In the genomic region with DNA sequence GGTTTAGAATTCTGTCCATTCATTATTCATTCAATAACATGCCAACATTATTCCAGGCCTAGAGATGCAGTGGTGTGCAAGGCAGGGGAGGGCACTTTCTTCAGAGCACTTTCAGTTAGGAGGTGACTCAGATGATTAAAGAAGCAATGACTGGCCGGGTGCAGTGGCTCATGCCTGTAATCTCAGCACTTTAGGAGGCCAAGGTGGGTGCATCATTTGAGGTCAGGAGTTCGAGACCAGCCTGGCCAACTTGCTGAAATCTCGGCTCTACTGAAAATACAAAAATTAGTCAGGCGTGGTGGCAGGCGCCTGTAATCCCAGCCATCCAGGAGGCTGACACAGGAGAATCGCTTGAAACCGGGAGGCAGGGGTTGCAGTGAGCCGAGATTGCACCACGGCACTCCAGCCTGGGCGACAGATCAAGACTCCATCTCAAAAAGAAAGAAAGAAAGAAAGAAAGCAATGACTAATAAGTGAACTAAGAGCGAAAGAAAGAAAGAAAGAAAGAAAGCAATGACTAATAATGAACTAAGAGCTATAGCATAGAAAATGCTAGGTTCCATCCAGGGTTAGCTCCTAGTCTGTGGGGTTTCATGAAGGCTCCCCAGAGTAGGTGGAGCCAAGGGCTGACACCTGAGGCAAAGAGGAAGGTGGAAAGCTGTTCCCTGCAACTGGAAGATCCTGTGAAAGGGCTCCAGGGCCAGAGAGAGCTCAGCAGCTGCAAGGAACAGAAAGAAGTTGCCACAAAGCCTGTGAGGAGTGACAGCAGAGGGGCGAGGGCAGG, we compare ENCODE assay signal across 11 cellular contexts.
DNase-seq lines count a peak whose midpoint lies in the region; ATAC-seq, FAIRE-seq and TF ChIP-seq lines count a peak whose summit lies in the region.
"Had no signal": no experiment of that assay in that cellular context is flagged by ENCODE, and none has a peak within 500 bp of the region (broad histone marks: within the 10 kb centered on the region; RNA-seq: fewer than 3 reads in every experiment).

No MANE protein-coding gene starts in this region.

- POLR2A ChIA-PET in PC-9 (lab: Charles Lee; ENCODE audit: unreplicated experiment): interaction anchor here (0.7 kb wide), 1 partner anchor 97 kb away, joined by 6 read pairs; no protein-coding TSS in a partner anchor

- no peaks in the 10 kb centered on the region for H3K79me2 ChIP-seq in PC-9 (ENCODE audit: low read depth)

- H3K4me1 ChIP-seq in muscle layer of colon (ENCODE audit: insufficient read depth, low read length) (peaks cover 95% of the 10 kb centered on the region), PC-9 (replicated peaks; ENCODE audit: insufficient read depth) (no peaks in the 10 kb centered on the region)
- H3K4me1 ChIP-seq: SJCRH30 had no signal

- no peak overlapping the region for H2AFZ ChIP-seq in PC-9

- H3K36me3 ChIP-seq in muscle layer of colon (ENCODE audit: insufficient read depth, low read length) (no peaks in the 10 kb centered on the region), PC-9 (ENCODE audit: low read depth) (no peaks in the 10 kb centered on the region)
- H3K36me3 ChIP-seq: SJCRH30 had no signal

- no peak overlapping the region for H3K9ac ChIP-seq in muscle layer of colon (ENCODE audit: low read length)

- intact Hi-C loops in PC-9 (cut with micrococcal nuclease; ENCODE audit: unreplicated experiment): no loop called here

- no peaks in the 10 kb centered on the region for H3K27me3 ChIP-seq in muscle layer of colon (ENCODE audit: control insufficient read depth in 1 of 2, insufficient read depth in 2 of 2, low read length in 2 of 2)
- peaks cover 90% of the 10 kb centered on the region for H3K27me3 ChIP-seq in PC-9 (ENCODE audit: insufficient read depth, low read depth)

- peak; percentile 75 for FAIRE-seq in GM18507 (lab: Jason Lieb, UNC)

- no peak overlapping the region for H3K4me2 ChIP-seq in PC-9

- ATAC-seq in GM19452 (IDR thresholded peaks at IDR 0.05; ENCODE audit: unreplicated experiment): peak; percentile 73
- ATAC-seq in HG03378 (IDR thresholded peaks at IDR 0.05; ENCODE audit: unreplicated experiment): peak; percentile 43

- CTCF ChIA-PET in PC-9 (lab: Charles Lee): no interaction called here

- DNase-seq in GM18507 (ENCODE audit: extremely low spot score, insufficient read length, low read depth) (no peak), NCI-H2081 treated with DMSO at 0.1 percent for 48 hours (lab: John Stamatoyannopoulos, UW) (no peak), PC-9 (no peak), NCI-H128 (lab: John Stamatoyannopoulos, UW; ENCODE audit: unreplicated experiment) (no peak)
- DNase-seq: DND-41, NCI-H1092, nucleus accumbens, SJCRH30 had no signal

- no peaks in the 10 kb centered on the region for H3F3A ChIP-seq in PC-9 (ENCODE audit: insufficient read depth, low read depth)

- no peaks in the 10 kb centered on the region for H3K9me2 ChIP-seq in PC-9 (ENCODE audit: insufficient read depth)

- no peak overlapping the region for H3K4me3 ChIP-seq in muscle layer of colon (ENCODE audit: low read depth in 1 of 2, low read length in 2 of 2)
- H3K4me3 ChIP-seq in PC-9: no peak overlapping the region
- H3K4me3 ChIP-seq: SJCRH30 had no signal

- H3K9me3 ChIP-seq in muscle layer of colon (ENCODE audit: low read length): no peaks in the 10 kb centered on the region
- H3K9me3 ChIP-seq in PC-9 (ENCODE audit: insufficient read depth, low read depth): no peaks in the 10 kb centered on the region
- H3K9me3 ChIP-seq: SJCRH30 had no signal

- H3K27ac ChIP-seq in muscle layer of colon (ENCODE audit: low read depth, low read length): peak overlapping the region; percentile 48
- no peak overlapping the region for H3K27ac ChIP-seq in PC-9
- H3K27ac ChIP-seq: SJCRH30 had no signal

- no TSS peak for BruUV-seq in PC-9 (replicated peaks; lab: Mats Ljungman, UMichigan)

- H4K20me1 ChIP-seq in PC-9 (ENCODE audit: insufficient read depth): no peaks in the 10 kb centered on the region

- TF ChIP-seq CTCF in PC-9 (conservative IDR thresholded peaks at IDR 0.05): no peak
